Comparison of ENCODE assay signal across 10 cellular contexts in the genomic region with DNA sequence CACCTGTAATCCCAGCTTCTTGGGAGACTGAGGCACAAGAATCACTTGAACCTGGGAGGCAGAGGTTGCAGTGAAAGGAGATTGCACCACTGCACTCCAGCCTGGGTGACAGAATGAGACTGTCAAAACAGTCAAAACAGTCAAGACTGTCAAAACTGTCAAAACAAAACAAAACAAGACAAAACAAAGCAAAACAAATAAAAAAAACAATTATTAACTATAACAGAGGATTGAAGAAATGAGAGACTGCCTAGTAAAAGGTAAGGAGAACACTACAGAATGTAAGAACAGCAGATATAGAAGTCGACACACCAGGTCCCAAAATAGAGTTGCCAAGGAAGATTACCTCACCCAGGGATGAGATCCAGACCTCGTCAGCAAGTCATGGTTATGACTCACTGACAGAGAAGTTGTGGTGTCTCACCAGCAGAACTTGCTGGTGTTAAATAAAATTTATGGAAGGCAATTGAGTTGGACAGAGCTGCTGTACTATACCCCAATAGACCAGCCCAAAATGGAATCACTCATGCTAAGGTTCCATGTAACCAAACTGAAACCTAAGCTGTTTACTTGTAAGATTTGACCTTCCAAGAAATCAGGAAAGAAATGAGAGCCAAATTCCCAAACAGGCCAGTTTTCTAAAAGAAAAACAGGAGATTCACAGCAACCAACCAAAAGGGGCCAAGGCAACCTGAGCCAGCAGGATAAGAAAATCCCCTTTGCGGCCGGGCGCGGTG. TPM values are rescaled to one million over a fixed set of nuclear protein-coding genes. Genes with fewer than 3 reads are reported as not detected.
DNase-seq lines count a peak whose midpoint lies in the region; ATAC-seq and TF ChIP-seq lines count a peak whose summit lies in the region.
"Had no signal": no experiment of that assay in that cellular context is flagged by ENCODE, and none has a peak within 500 bp of the region (broad histone marks: within the 10 kb centered on the region; RNA-seq: fewer than 3 reads in every experiment).

No MANE protein-coding gene starts in this region.

- peaks cover 22% of the 10 kb centered on the region for H3K9me3 Mint-ChIP-seq in T-helper 1 cell treated with Interleukin-12 subunit alpha and Interleukin-12 subunit beta and Interleukin-4 antibody, amounts not matched to agents 30 μg/mL and 1 μg/mL, for 36 hours
- peaks cover 1% of the 10 kb centered on the region for H3K9me3 Mint-ChIP-seq in glutamatergic neuron (ENCODE audit: unreplicated experiment)
- H3K9me3 Mint-ChIP-seq in CD8-positive, alpha-beta memory T cell, result peaks cover 0 to 27% (median 17%) of the 10 kb centered on the region in 5 donors

- H3K27me3 ChIP-seq in heart right ventricle, result no peaks in the 10 kb centered on the region
- H3K27me3 ChIP-seq in subcutaneous abdominal adipose tissue (ENCODE audit: control insufficient read depth in 5 of 5, insufficient read depth in 4 of 5, low read length in 5 of 5), result peaks cover 0 to 5% (median 0%) of the 10 kb centered on the region in 5 donors
- H3K27me3 ChIP-seq in CD8-positive, alpha-beta memory T cell (ENCODE audit: insufficient read depth, low read length, poor library complexity, severe bottlenecking), result no peaks in the 10 kb centered on the region

- intact Hi-C loops in heart right ventricle (cut with DNase I), result loop anchor here in 1 of 10 donors (10.0 kb wide), 1 partner anchor 46 kb away; a partner anchor contains a TSS

- no peak overlapping the region for H3K4me3 ChIP-seq in HFF-Myc (replicated peaks; ENCODE audit: low read depth, low read length)
- H3K4me3 ChIP-seq in heart right ventricle, result no peak overlapping the region
- no peak overlapping the region for H3K4me3 ChIP-seq in subcutaneous abdominal adipose tissue (ENCODE audit: low read depth in 1 of 5, low read length in 5 of 5)
- no peak overlapping the region for H3K4me3 ChIP-seq in CD8-positive, alpha-beta memory T cell (ENCODE audit: low read length)

- peak; percentile 29 for DNase-seq in HFF-Myc (ENCODE audit: extremely low read depth, low read depth)
- peak in 1 of 2 donors; percentile 29 for DNase-seq in heart right ventricle
- DNase-seq in glutamatergic neuron, result no peak
- no peak for DNase-seq in CD8-positive, alpha-beta memory T cell
- DNase-seq: activated CD4-positive, alpha-beta T cell treated with anti-CD3 and anti-CD28 coated beads, Interleukin-2, amount 10 ng/mL, durations not matched to agents 24 days and 14 days; cortex of kidney; naive thymus-derived CD8-positive, alpha-beta T cell had no signal

- H3K9ac ChIP-seq in subcutaneous abdominal adipose tissue (ENCODE audit: low read length in 5 of 5), result no peak overlapping the region

- peak overlapping the region in 5 of 10 donors; percentile 15 to 60 (median 57) for H3K27ac ChIP-seq in heart right ventricle
- H3K27ac ChIP-seq in subcutaneous abdominal adipose tissue (ENCODE audit: low read depth, low read length), result peak overlapping the region; percentile 10
- no peak overlapping the region for H3K27ac ChIP-seq in CD8-positive, alpha-beta memory T cell (ENCODE audit: low read depth, low read length)

- POLR2A ChIA-PET in CD8-positive, alpha-beta memory T cell (lab: Charles Lee), result no interaction called here

- 0 to 69% methylated on average over 2 to 6 of the region's 6 CpGs for WGBS in heart right ventricle, 2 donors

- CTCF ChIA-PET in CD8-positive, alpha-beta memory T cell (lab: Charles Lee), result no interaction called here

- H3K36me3 Mint-ChIP-seq in T-helper 1 cell treated with Interleukin-12 subunit alpha and Interleukin-12 subunit beta and Interleukin-4 antibody, amounts not matched to agents 30 μg/mL and 1 μg/mL, for 36 hours (ENCODE audit: low read depth), result peaks cover 1% of the 10 kb centered on the region
- no peaks in the 10 kb centered on the region for H3K36me3 Mint-ChIP-seq in glutamatergic neuron (ENCODE audit: unreplicated experiment)
- peaks cover 0 to 10% (median 5%) of the 10 kb centered on the region in 3 donors for H3K36me3 Mint-ChIP-seq in CD8-positive, alpha-beta memory T cell

- H3K9me3 ChIP-seq in heart right ventricle (peaks cover 0 to 19% (median 5%) of the 10 kb centered on the region in 11 donors), subcutaneous abdominal adipose tissue (ENCODE audit: control insufficient read depth in 5 of 5, low read length in 5 of 5) (peaks cover 3 to 23% (median 8%) of the 10 kb centered on the region in 5 donors)
- no peaks in the 10 kb centered on the region for H3K9me3 ChIP-seq in CD8-positive, alpha-beta memory T cell (ENCODE audit: low read length)

- H3K27ac Mint-ChIP-seq in T-helper 1 cell treated with Interleukin-12 subunit alpha and Interleukin-12 subunit beta and Interleukin-4 antibody, amounts not matched to agents 30 μg/mL and 1 μg/mL, for 36 hours, result peak overlapping the region; percentile 49
- H3K27ac Mint-ChIP-seq in glutamatergic neuron (ENCODE audit: unreplicated experiment), result no peak overlapping the region
- no peak overlapping the region for H3K27ac Mint-ChIP-seq in CD8-positive, alpha-beta memory T cell
- H3K27ac Mint-ChIP-seq: activated CD4-positive, alpha-beta T cell treated with anti-CD3 and anti-CD28 coated beads, Interleukin-2, amount 10 ng/mL, durations not matched to agents 24 days and 14 days; naive thymus-derived CD8-positive, alpha-beta T cell had no signal

- ATAC-seq in heart right ventricle (peak; percentile 79 to 94 (median 90)), HG02678 (IDR thresholded peaks at IDR 0.05; ENCODE audit: unreplicated experiment) (no peak)
- ATAC-seq: naive thymus-derived CD8-positive, alpha-beta T cell had no signal

- no peaks in the 10 kb centered on the region for H3K27me3 Mint-ChIP-seq in T-helper 1 cell treated with Interleukin-12 subunit alpha and Interleukin-12 subunit beta and Interleukin-4 antibody, amounts not matched to agents 30 μg/mL and 1 μg/mL, for 36 hours (ENCODE audit: low read depth)
- no peaks in the 10 kb centered on the region for H3K27me3 Mint-ChIP-seq in glutamatergic neuron (ENCODE audit: unreplicated experiment)
- H3K27me3 Mint-ChIP-seq in CD8-positive, alpha-beta memory T cell, result peaks cover 4 to 11% of the 10 kb centered on the region in 2 donors
- H3K27me3 Mint-ChIP-seq: naive thymus-derived CD8-positive, alpha-beta T cell had no signal

- H3K4me1 Mint-ChIP-seq in T-helper 1 cell treated with Interleukin-12 subunit alpha and Interleukin-12 subunit beta and Interleukin-4 antibody, amounts not matched to agents 30 μg/mL and 1 μg/mL, for 36 hours (ENCODE audit: low read depth), result peaks cover 3% of the 10 kb centered on the region
- H3K4me1 Mint-ChIP-seq in glutamatergic neuron (ENCODE audit: low read depth, unreplicated experiment), result no peaks in the 10 kb centered on the region
- H3K4me1 Mint-ChIP-seq in CD8-positive, alpha-beta memory T cell, result no peaks in the 10 kb centered on the region
- H3K4me1 Mint-ChIP-seq: activated CD4-positive, alpha-beta T cell treated with anti-CD3 and anti-CD28 coated beads, Interleukin-2, amount 10 ng/mL, durations not matched to agents 24 days and 14 days; naive thymus-derived CD8-positive, alpha-beta T cell had no signal

- H3K36me3 ChIP-seq in heart right ventricle (no peaks in the 10 kb centered on the region), subcutaneous abdominal adipose tissue (ENCODE audit: control insufficient read depth in 5 of 5, insufficient read depth in 5 of 5, low read length in 5 of 5) (no peaks in the 10 kb centered on the region)
- no peaks in the 10 kb centered on the region for H3K36me3 ChIP-seq in CD8-positive, alpha-beta memory T cell (ENCODE audit: insufficient read depth, low read length)

- TF ChIP-seq CTCF in HFF-Myc (IDR thresholded peaks at IDR 0.05; ENCODE audit: low read depth, low read length, missing control alignments) (no peak), heart right ventricle (IDR thresholded peaks at IDR 0.05) (no peak), glutamatergic neuron (IDR thresholded peaks at IDR 0.05; ENCODE audit: partially characterized antibody, unreplicated experiment) (no peak)

- H3K4me1 ChIP-seq in heart right ventricle (peaks cover 0 to 18% (median 0%) of the 10 kb centered on the region in 9 donors), subcutaneous abdominal adipose tissue (ENCODE audit: control insufficient read depth in 5 of 5, insufficient read depth in 5 of 5, low read length in 5 of 5) (peaks cover 0 to 4% (median 0%) of the 10 kb centered on the region in 5 donors)
- H3K4me1 ChIP-seq in CD8-positive, alpha-beta memory T cell (ENCODE audit: insufficient read depth, low read length), result no peaks in the 10 kb centered on the region

- no peak overlapping the region for H3K4me3 Mint-ChIP-seq in T-helper 1 cell treated with Interleukin-12 subunit alpha and Interleukin-12 subunit beta and Interleukin-4 antibody, amounts not matched to agents 30 μg/mL and 1 μg/mL, for 36 hours
- H3K4me3 Mint-ChIP-seq in glutamatergic neuron (ENCODE audit: unreplicated experiment), result no peak overlapping the region
- no peak overlapping the region for H3K4me3 Mint-ChIP-seq in CD8-positive, alpha-beta memory T cell
- H3K4me3 Mint-ChIP-seq: activated CD4-positive, alpha-beta T cell treated with anti-CD3 and anti-CD28 coated beads, Interleukin-2, amount 10 ng/mL, durations not matched to agents 24 days and 14 days; naive thymus-derived CD8-positive, alpha-beta T cell had no signal

RNA-seq across cellular contexts. Expression of a gene that starts 32.1 kb away (rescaled TPM):
- total RNA-seq in heart right ventricle (10 to 100 TPM in 4 of 10 donors, 1 to 10 TPM in 6; 4.7 to 13.6 (median 9.7) TPM), glutamatergic neuron (ENCODE audit: unreplicated experiment) (2.0 TPM)
- polyA plus RNA-seq in heart right ventricle, result 1 to 10 TPM; 3.6 to 9.8 TPM
- 10 to 100 TPM; 24.9 to 26.4 TPM for total RNA-seq in CD8-positive, alpha-beta memory T cell
- 3.8 TPM for polyA plus RNA-seq in CD8-positive, alpha-beta memory T cell

RNA-seq across cellular contexts. Expression of a gene that starts 43.6 kb away (rescaled TPM):
- total RNA-seq in heart right ventricle (1 to 10 TPM in 1 of 10 donors, under 1 TPM in 8, not detected in 1; 0.16 to 2.6 (median 0.35) TPM), glutamatergic neuron (ENCODE audit: unreplicated experiment) (not detected)
- polyA plus RNA-seq in heart right ventricle, result under 1 TPM in 1 of 2 donors, not detected in 1; 0.12 TPM
- 1 to 10 TPM; 1.2 to 1.5 TPM for total RNA-seq in CD8-positive, alpha-beta memory T cell
- polyA plus RNA-seq in CD8-positive, alpha-beta memory T cell, result 1.2 TPM
